Comparison of ENCODE assay signal across 14 cellular contexts in the genomic region with DNA sequence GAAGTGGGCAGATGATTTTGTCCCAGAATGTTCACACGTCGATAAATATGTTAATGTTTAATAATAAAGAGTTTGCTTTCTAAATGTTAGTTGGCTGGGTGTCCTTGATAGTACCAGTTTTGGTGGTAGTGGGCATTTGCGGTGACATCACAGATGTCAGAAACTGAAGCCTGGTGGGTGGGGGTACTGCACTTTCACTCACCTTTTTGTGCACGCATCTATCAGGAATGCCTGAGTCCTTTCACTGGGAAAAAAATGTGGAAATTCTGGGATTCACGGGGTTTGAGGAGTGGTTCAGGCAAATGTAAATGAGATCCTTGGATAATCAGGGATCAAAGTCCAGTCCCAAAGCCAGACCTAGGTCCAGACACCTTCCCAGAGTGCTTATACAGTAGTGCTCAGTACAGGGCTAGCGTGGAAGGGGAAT. TPM values are rescaled to one million over a fixed set of nuclear protein-coding genes. Genes with fewer than 3 reads are reported as not detected.
DNase-seq lines count a peak whose midpoint lies in the region; ATAC-seq, FAIRE-seq and TF ChIP-seq lines count a peak whose summit lies in the region.
"Had no signal": no experiment of that assay in that cellular context is flagged by ENCODE, and none has a peak within 500 bp of the region (broad histone marks: within the 10 kb centered on the region; RNA-seq: fewer than 3 reads in every experiment).

No MANE protein-coding gene starts in this region.

- H3K79me2 ChIP-seq in H9 (ENCODE audit: insufficient read depth, low read length), result no peaks in the 10 kb centered on the region

- H3K27ac ChIP-seq in pancreas (peak overlapping the region; percentile 84 to 95 (median 87)), H9 (ENCODE audit: insufficient read length, low read depth, low read length) (no peak overlapping the region)
- H3K27ac ChIP-seq: BLaER1 had no signal

- TF ChIP-seq CTCF in natural killer cell (IDR thresholded peaks at IDR 0.05) (no peak), epithelial cell of esophagus (IDR thresholded peaks at IDR 0.05; ENCODE audit: insufficient read depth, low read depth, low read length, missing control alignments) (peak; percentile 1), pancreas (IDR thresholded peaks at IDR 0.05) (no peak), H9 (conservative IDR thresholded peaks at IDR 0.05) (no peak; the same call in 2 of the 3 replicates)

- peaks cover 43% of the 10 kb centered on the region in 2 donors for H3K27me3 Mint-ChIP-seq in natural killer cell treated with Interleukin-12 subunit alpha and Interleukin-12 subunit beta and Interleukin-15 and Interleukin-18, amount 100 ng/mL, for 72 hours
- peaks cover 56 to 71% of the 10 kb centered on the region in 2 donors for H3K27me3 Mint-ChIP-seq in natural killer cell (ENCODE audit: low read depth in 2 of 2)
- peaks cover 93% of the 10 kb centered on the region for H3K27me3 Mint-ChIP-seq in H9 (ENCODE audit: low read depth)

- H3K9me3 Mint-ChIP-seq in natural killer cell treated with Interleukin-12 subunit alpha and Interleukin-12 subunit beta and Interleukin-15 and Interleukin-18, amount 100 ng/mL, for 72 hours, result no peaks in the 10 kb centered on the region
- H3K9me3 Mint-ChIP-seq in natural killer cell (no peaks in the 10 kb centered on the region), H9 (peaks cover 8 to 12% of the 10 kb centered on the region in 2 experiments)
- H3K9me3 Mint-ChIP-seq: activated B cell treated with CpG ODN at 0.5 μM for 24 hours had no signal

- no peaks in the 10 kb centered on the region for H3K9me3 ChIP-seq in pancreas
- H3K9me3 ChIP-seq in H9 (ENCODE audit: control insufficient read depth, low read depth, low read length), result no peaks in the 10 kb centered on the region

- H3K79me1 ChIP-seq in H9 (ENCODE audit: insufficient read depth, low read depth, low read length, poor library complexity, severe bottlenecking), result no peaks in the 10 kb centered on the region

- no peak overlapping the region for H3K4ac ChIP-seq in H9 (ENCODE audit: low read depth, low read length)

- H4K8ac ChIP-seq in H9 (replicated peaks; ENCODE audit: insufficient read length, low read depth, low read length), result no peak overlapping the region

- no peak overlapping the region for H4K91ac ChIP-seq in H9 (ENCODE audit: insufficient read length, low read depth, low read length)

- H3K4me1 Mint-ChIP-seq in natural killer cell treated with Interleukin-12 subunit alpha and Interleukin-12 subunit beta and Interleukin-15 and Interleukin-18, amount 100 ng/mL, for 72 hours (ENCODE audit: low read depth in 2 of 2), result peaks cover 22 to 24% of the 10 kb centered on the region in 2 donors
- peaks cover 32 to 38% of the 10 kb centered on the region in 2 donors for H3K4me1 Mint-ChIP-seq in natural killer cell
- peaks cover 44 to 48% of the 10 kb centered on the region in 2 experiments for H3K4me1 Mint-ChIP-seq in H9

- peak overlapping the region; percentile 95 for H3K4me3 ChIP-seq in epithelial cell of esophagus (ENCODE audit: low read length)
- peak overlapping the region in 3 of 4 donors; percentile 65 to 89 (median 86) for H3K4me3 ChIP-seq in pancreas

- H3K56ac ChIP-seq in H9 (ENCODE audit: insufficient read length, low read depth, low read length), result no peak overlapping the region

- no peak overlapping the region for H2BK12ac ChIP-seq in H9 (ENCODE audit: insufficient read length, low read depth, low read length)

- no peak overlapping the region for H2AFZ ChIP-seq in H9 (ENCODE audit: low read length)

- no peak for DNase-seq in natural killer cell treated with Interleukin-12 subunit alpha and Interleukin-12 subunit beta and Interleukin-15 and Interleukin-18, amount 100 ng/mL, for 72 hours (ENCODE audit: low spot score)
- DNase-seq in natural killer cell (no peak), epithelial cell of esophagus (ENCODE audit: low read depth) (no peak), pancreas (no peak), SHP77 (lab: John Stamatoyannopoulos, UW) (no peak), GDM1 (lab: John Stamatoyannopoulos, UW) (no peak), T1000 (lab: John Stamatoyannopoulos, UW) (no peak), H9 (no peak)
- DNase-seq: activated B cell treated with CpG ODN at 0.5 μM for 24 hours; activated effector memory CD4-positive, alpha-beta T cell treated with Interleukin-2 at 50 U/mL for 16 hours; effector memory CD8-positive, alpha-beta T cell; NCI-H187 had no signal

- H3K27me3 ChIP-seq in pancreas (no peaks in the 10 kb centered on the region), H9 (ENCODE audit: insufficient read depth, low read length) (peaks cover 38% of the 10 kb centered on the region)

- H2BK120ac ChIP-seq in H9 (ENCODE audit: low read depth, low read length, poor library complexity, severe bottlenecking), result no peak overlapping the region

- H3K14ac ChIP-seq in H9 (ENCODE audit: insufficient read depth, low read length), result no peak overlapping the region

- no peak for FAIRE-seq in pancreas (lab: Jason Lieb, UNC)

- H3K18ac ChIP-seq in H9 (ENCODE audit: insufficient read length, low read depth, low read length), result no peak overlapping the region

- H3K4me1 ChIP-seq in pancreas (peaks cover 20 to 39% (median 34%) of the 10 kb centered on the region in 3 donors), H9 (ENCODE audit: insufficient read depth, low read length) (peaks cover 3% of the 10 kb centered on the region; the same call in 1 of the 2 replicates)

- no peak overlapping the region for H3K23ac ChIP-seq in H9 (ENCODE audit: insufficient read length, low read depth, low read length)

- no peak overlapping the region for H3K27ac Mint-ChIP-seq in natural killer cell treated with Interleukin-12 subunit alpha and Interleukin-12 subunit beta and Interleukin-15 and Interleukin-18, amount 100 ng/mL, for 72 hours
- no peak overlapping the region for H3K27ac Mint-ChIP-seq in natural killer cell
- H3K27ac Mint-ChIP-seq in H9, result no peak overlapping the region
- H3K27ac Mint-ChIP-seq: activated B cell treated with CpG ODN at 0.5 μM for 24 hours; effector memory CD8-positive, alpha-beta T cell had no signal

- H3T11ph ChIP-seq in H9 (ENCODE audit: low read length), result no peak overlapping the region

- no peaks in the 10 kb centered on the region for H4K20me1 ChIP-seq in H9 (ENCODE audit: control insufficient read depth, insufficient read depth, insufficient read length)

- H2BK5ac ChIP-seq in H9 (ENCODE audit: insufficient read length, low read length), result no peak overlapping the region

- H3K36me3 Mint-ChIP-seq in natural killer cell treated with Interleukin-12 subunit alpha and Interleukin-12 subunit beta and Interleukin-15 and Interleukin-18, amount 100 ng/mL, for 72 hours, result peaks cover 4% of the 10 kb centered on the region
- H3K36me3 Mint-ChIP-seq in natural killer cell, result no peaks in the 10 kb centered on the region
- H3K36me3 Mint-ChIP-seq in H9 (ENCODE audit: insufficient read depth in 1 of 3, low read depth in 3 of 3), result peaks cover 2 to 8% (median 8%) of the 10 kb centered on the region in 3 experiments; a peak in 6 of 7 replicates

- no peak overlapping the region for H3K9ac ChIP-seq in H9 (ENCODE audit: extremely low read depth, insufficient read length, low read length)
- H3K9ac ChIP-seq: BLaER1 had no signal

- no peak overlapping the region for H3K4me2 ChIP-seq in H9 (ENCODE audit: insufficient read depth, insufficient read length, low read length)

- intact Hi-C loops in natural killer cell (cut with micrococcal nuclease), result no loop called here
- intact Hi-C loops in pancreas (cut with DNase I), result loop anchor here in 1 of 3 donors (10.0 kb wide), 1 partner anchor 64 kb away; no protein-coding TSS in a partner anchor

- 7 to 11% methylated on average over 6 of the region's 6 CpGs for WGBS in pancreas, 2 donors
- WGBS in H9 (ENCODE audit: extremely low coverage, insufficient read length, low lambda C conversion rate), result no CpG with 5 or more reads among the region's 6 CpGs

- no peak overlapping the region for H2BK15ac ChIP-seq in H9 (ENCODE audit: low read depth, low read length)

- H2AK5ac ChIP-seq in H9 (ENCODE audit: insufficient read length, low read length), result no peak overlapping the region

- no peak overlapping the region for H2BK20ac ChIP-seq in H9 (ENCODE audit: low read depth, low read length, poor library complexity, severe bottlenecking)

- H3K23me2 ChIP-seq in H9 (ENCODE audit: insufficient read length, low read depth, low read length, poor library complexity, severe bottlenecking), result peaks cover 20% of the 10 kb centered on the region

- H4K5ac ChIP-seq in H9 (ENCODE audit: insufficient read length, low read depth, low read length), result no peak overlapping the region

- ATAC-seq in natural killer cell treated with Interleukin-12 subunit alpha and Interleukin-12 subunit beta and Interleukin-15 and Interleukin-18, amount 100 ng/mL, for 72 hours, result no peak
- ATAC-seq in natural killer cell, result no peak
- peak in 1 of 4 donors; percentile 17 for ATAC-seq in pancreas
- ATAC-seq: effector memory CD8-positive, alpha-beta T cell; left colon had no signal

- H3K4me3 Mint-ChIP-seq in natural killer cell treated with Interleukin-12 subunit alpha and Interleukin-12 subunit beta and Interleukin-15 and Interleukin-18, amount 100 ng/mL, for 72 hours, result peak overlapping the region; percentile 82
- no peak overlapping the region for H3K4me3 Mint-ChIP-seq in natural killer cell
- peak overlapping the region in 1 of 2 experiments; percentile 78; a peak in 2 of 5 replicates for H3K4me3 Mint-ChIP-seq in H9

- H3K36me3 ChIP-seq in pancreas, result no peaks in the 10 kb centered on the region
- H3K36me3 ChIP-seq: BLaER1 had no signal

RNA-seq across cellular contexts. Expression of gene EPAS1, which starts 3.2 kb away (rescaled TPM):
- total RNA-seq in natural killer cell treated with Interleukin-12 subunit alpha and Interleukin-12 subunit beta and Interleukin-15 and Interleukin-18, amount 100 ng/mL, for 72 hours, result 10 to 100 TPM in 1 of 2 donors, 1 to 10 TPM in 1; 7.5 to 84.7 TPM
- total RNA-seq in natural killer cell (10 to 100 TPM in 1 of 3 donors, 1 to 10 TPM in 2; 2.1 to 61.4 (median 3.6) TPM), pancreas (100 to 1,000 TPM in 2 of 6 donors, 10 to 100 TPM in 4; 61.8 to 165 (median 85.8) TPM), H9 (2021) (1.1 and 1.4 TPM in 2 replicates)
- 10 to 100 TPM; 35.6 to 69.1 TPM for polyA plus RNA-seq in pancreas
